8 cellular contexts compared by ENCODE assay signal in genomic region chr11:5689551-5689983, GRCh38. TPM values are rescaled to one million over a fixed set of nuclear protein-coding genes. Genes with fewer than 3 reads are reported as not detected.
DNase-seq lines count a peak whose midpoint lies in the region; ATAC-seq and TF ChIP-seq lines count a peak whose summit lies in the region.

TSS of gene TRIM22 (plus strand) at chr11:5689790. CDS start at chr11:5696233, 6,443 bp downstream.

- no peak for TF ChIP-seq CTCF in WTC11 (IDR thresholded peaks at IDR 0.05)

- peak; percentile 87 to 90 for DNase-seq in AML-193 (lab: John Stamatoyannopoulos, UW)
- peak; percentile 34 for DNase-seq in WTC11 (ENCODE audit: low spot score)
- DNase-seq in stimulated activated CD4-positive, alpha-beta T cell treated with anti-CD3 and anti-CD28 coated beads, Interleukin-2, amount 100 ng/mL, for 4 hours (ENCODE audit: low read depth), result peak; percentile 38
- DNase-seq in HT-29 (ENCODE audit: low spot score), result no peak

- H3K27me3 ChIP-seq in layer of hippocampus (ENCODE audit: control insufficient read depth, insufficient read depth, low read length), result no peaks in the 10 kb centered on the region

- CTCF ChIA-PET in WTC11 (lab: Charles Lee), result interaction anchor here (1.3 to 1.5 kb wide), 3 partner anchors 90 to 213 kb away, joined by 3 to 4 read pairs (median 3); no protein-coding TSS in a partner anchor

- H3K27ac Mint-ChIP-seq in WTC11, result peak within 1 kb of the TSS; percentile 99

- H3K27ac ChIP-seq in cingulate gyrus (ENCODE audit: low read depth, low read length), result peak within 1 kb of the TSS; percentile 87
- H3K27ac ChIP-seq in layer of hippocampus (ENCODE audit: low read depth, low read length), result peak within 1 kb of the TSS; percentile 44

- peak within 1 kb of the TSS; percentile 75 for H3K4me3 Mint-ChIP-seq in WTC11

- H3K4me1 Mint-ChIP-seq in WTC11, result peaks cover 53% of the 10 kb centered on the region

- no peaks in the 10 kb centered on the region for H3K27me3 Mint-ChIP-seq in WTC11 (ENCODE audit: low read depth)

- peak; percentile 63 for ATAC-seq in GM19438 (IDR thresholded peaks at IDR 0.05; ENCODE audit: low read depth, unreplicated experiment)
- ATAC-seq in HG03520 (IDR thresholded peaks at IDR 0.05; ENCODE audit: unreplicated experiment), result peak; percentile 78
- ATAC-seq in WTC11, result peak; percentile 74

- H3K36me3 Mint-ChIP-seq in WTC11, result peaks cover 11% of the 10 kb centered on the region

- POLR2A ChIA-PET in WTC11 (lab: Charles Lee), result no interaction called here

- peaks cover 10% of the 10 kb centered on the region for H3K9me3 Mint-ChIP-seq in WTC11

TF ChIP-seq in WTC11, 78 proteins besides CTCF, POLR2A, EP300 and RAD21 (continues in another document):
- TF ChIP-seq JAZF1 (CRISPR knock-in tag; IDR thresholded peaks at IDR 0.05) (no peak), ELF4 (CRISPR knock-in tag; IDR thresholded peaks at IDR 0.05; ENCODE audit: low read depth) (no peak), ESRRA (CRISPR knock-in tag; IDR thresholded peaks at IDR 0.05; ENCODE audit: borderline replicate concordance) (no peak), ATF6 (CRISPR knock-in tag; IDR thresholded peaks at IDR 0.05) (no peak), PRDM15 (CRISPR knock-in tag; IDR thresholded peaks at IDR 0.05) (no peak), CDX4 (CRISPR knock-in tag; IDR thresholded peaks at IDR 0.05; ENCODE audit: borderline replicate concordance) (no peak), ARID4B (CRISPR knock-in tag; IDR thresholded peaks at IDR 0.05; ENCODE audit: borderline replicate concordance) (no peak), ZNF532 (CRISPR knock-in tag; IDR thresholded peaks at IDR 0.05; ENCODE audit: borderline replicate concordance) (no peak)

RNA-seq across cellular contexts. Expression of gene TRIM22, which starts in this region (rescaled TPM):
- total RNA-seq in WTC11 (2021), result 69.1 to 78.9 TPM (median 75.9 TPM) in 3 replicates
- total RNA-seq in HT-29 (2014; rRNA removed; shearing (Covaris generic)), result 0.33 TPM in 1 of 2 replicates, not detected in the other

Comparison
In these comparisons a context has a peak if more than half of its experiments do, and no peak if none do; other contexts are left out.
1. RNA of gene TRIM22 (total RNA-seq): 69.1 to 78.9 TPM in WTC11; 0.33 TPM in HT-29; every median in the first group is over 10 times any median in the second.
2. Peak in every context shown above with its lines, with median percentiles within 50 percentile points of each other: ATAC-seq.